34 cellular contexts compared by ENCODE assay signal in genomic region chr3:12512534-12513101, GRCh38. TPM values are rescaled to one million over a fixed set of nuclear protein-coding genes. Genes with fewer than 3 reads are reported as not detected.
"Had no signal": no experiment of that assay in that cellular context is flagged by ENCODE, and none has a peak within 500 bp of the region (broad histone marks: within the 10 kb centered on the region; RNA-seq: fewer than 3 reads in every experiment).

No MANE protein-coding gene starts in this region.

- H3K4me1 Mint-ChIP-seq: activated B cell treated with CpG ODN at 0.5 μM for 24 hours; activated naive CD4-positive, alpha-beta T cell treated with anti-CD3 and anti-CD28 coated beads, Interleukin-2, amount 50 U/mL, for 24 hours; central memory CD8-positive, alpha-beta T cell; T-cell had no signal

- H3K27ac ChIP-seq: brain microvascular endothelial cell, coronary artery, dorsolateral prefrontal cortex, esophagus muscularis mucosa, foreskin keratinocyte, WERI-Rb-1 had no signal

- H3K4me3 Mint-ChIP-seq: activated B cell treated with CpG ODN at 0.5 μM for 24 hours; activated CD8-positive, alpha-beta T cell treated with anti-CD3 and anti-CD28 coated beads for 36 hours; activated naive CD4-positive, alpha-beta T cell treated with anti-CD3 and anti-CD28 coated beads for 36 hours; activated naive CD4-positive, alpha-beta T cell treated with anti-CD3 and anti-CD28 coated beads, Interleukin-2, amount 50 U/mL, for 24 hours; activated T-cell treated with anti-CD3 and anti-CD28 coated beads, Interleukin-2, amount 50 U/mL, for 4 hours; central memory CD8-positive, alpha-beta T cell; dendritic cell treated with granulocyte-macrophage colony-stimulating factor and Interleukin-4, amounts not matched to agents 40 ng/mL and 50 ng/mL, for 4 days; T-cell; T-helper 1 cell treated with Interleukin-12 subunit alpha and Interleukin-12 subunit beta and Interleukin-4 antibody, amounts not matched to agents 30 μg/mL and 1 μg/mL, for 36 hours; T-helper 2 cell treated with Interferon-gamma antibody and Interleukin-4, amounts not matched to agents 5 μg/mL and 100 μg/mL, for 36 hours had no signal

- H3K27me3 ChIP-seq: brain microvascular endothelial cell, dorsolateral prefrontal cortex, esophagus muscularis mucosa, foreskin keratinocyte, gastrocnemius medialis, heart right ventricle had no signal

- H3K4me3 ChIP-seq: coronary artery, dorsolateral prefrontal cortex, esophagus muscularis mucosa, gastrocnemius medialis, heart right ventricle had no signal

- H3K27ac Mint-ChIP-seq: activated B cell treated with CpG ODN at 0.5 μM for 24 hours; activated CD8-positive, alpha-beta T cell treated with anti-CD3 and anti-CD28 coated beads for 36 hours; activated naive CD4-positive, alpha-beta T cell treated with anti-CD3 and anti-CD28 coated beads for 36 hours; activated naive CD4-positive, alpha-beta T cell treated with anti-CD3 and anti-CD28 coated beads, Interleukin-2, amount 50 U/mL, for 24 hours; activated T-helper 2 cell treated with anti-CD3 and anti-CD28 coated beads, Interferon-gamma antibody, Interleukin-2, Interleukin-4, amounts not matched to agents 10 μg/mL and 5 μg/mL and 100 μg/mL, durations not matched to agents 14 hours and 24 hours and 36 hours; dendritic cell treated with granulocyte-macrophage colony-stimulating factor and Interleukin-4, amounts not matched to agents 40 ng/mL and 50 ng/mL, for 4 days; T-cell; T-helper 1 cell treated with Interleukin-12 subunit alpha and Interleukin-12 subunit beta and Interleukin-4 antibody, amounts not matched to agents 30 μg/mL and 1 μg/mL, for 36 hours; T-helper 2 cell treated with Interferon-gamma antibody and Interleukin-4, amounts not matched to agents 5 μg/mL and 100 μg/mL, for 36 hours had no signal

- H3K9me3 Mint-ChIP-seq: activated B cell treated with CpG ODN at 0.5 μM for 24 hours; activated CD8-positive, alpha-beta T cell treated with anti-CD3 and anti-CD28 coated beads for 36 hours; activated naive CD4-positive, alpha-beta T cell treated with anti-CD3 and anti-CD28 coated beads for 36 hours; activated naive CD4-positive, alpha-beta T cell treated with anti-CD3 and anti-CD28 coated beads, Interleukin-2, amount 50 U/mL, for 24 hours; activated T-cell treated with anti-CD3 and anti-CD28 coated beads, Interleukin-2, amount 50 U/mL, for 4 hours; activated T-helper 2 cell treated with anti-CD3 and anti-CD28 coated beads, Interferon-gamma antibody, Interleukin-2, Interleukin-4, amounts not matched to agents 10 μg/mL and 5 μg/mL and 100 μg/mL, durations not matched to agents 14 hours and 24 hours and 36 hours; central memory CD8-positive, alpha-beta T cell; dendritic cell treated with granulocyte-macrophage colony-stimulating factor and Interleukin-4, amounts not matched to agents 40 ng/mL and 50 ng/mL, for 4 days; T-cell; T-helper 1 cell treated with Interleukin-12 subunit alpha and Interleukin-12 subunit beta and Interleukin-4 antibody, amounts not matched to agents 30 μg/mL and 1 μg/mL, for 36 hours; T-helper 2 cell treated with Interferon-gamma antibody and Interleukin-4, amounts not matched to agents 5 μg/mL and 100 μg/mL, for 36 hours had no signal

- H3K27me3 Mint-ChIP-seq: activated B cell treated with CpG ODN at 0.5 μM for 24 hours; activated CD8-positive, alpha-beta T cell treated with anti-CD3 and anti-CD28 coated beads for 36 hours; activated naive CD4-positive, alpha-beta T cell treated with anti-CD3 and anti-CD28 coated beads, Interleukin-2, amount 50 U/mL, for 24 hours; central memory CD8-positive, alpha-beta T cell; dendritic cell treated with granulocyte-macrophage colony-stimulating factor and Interleukin-4, amounts not matched to agents 40 ng/mL and 50 ng/mL, for 4 days; T-cell had no signal

- DNase-seq: activated B cell treated with CpG ODN at 0.5 μM for 24 hours; activated CD4-positive, alpha-beta T cell treated with anti-CD3 and anti-CD28 coated beads for 48 hours; activated CD4-positive, alpha-beta T cell treated with anti-CD3 and anti-CD28 coated beads, Interleukin-2, amount 50 U/mL, for 1 hour; activated CD4-positive, alpha-beta T cell treated with anti-CD3 and anti-CD28 coated beads, Interleukin-2, amount 50 U/mL, for 48 hours; activated CD8-positive, alpha-beta memory T cell treated with anti-CD3 and anti-CD28 coated beads for 24 hours; activated CD8-positive, alpha-beta T cell treated with anti-CD3 and anti-CD28 coated beads for 36 hours; activated effector memory CD4-positive, alpha-beta T cell treated with anti-CD3 and anti-CD28 coated beads, Interleukin-2, amount 50 U/mL, for 16 hours; activated naive CD4-positive, alpha-beta T cell treated with anti-CD3 and anti-CD28 coated beads for 36 hours; activated T-cell treated with anti-CD3 and anti-CD28 coated beads, Interleukin-2, amount 50 U/mL, for 4 hours; amniotic stem cell; anterior cingulate cortex; brain microvascular endothelial cell; dorsolateral prefrontal cortex; effector memory CD4-positive, alpha-beta T cell; erythroblast; foreskin keratinocyte; gastrocnemius medialis; glutamatergic neuron; heart right ventricle; T-cell; T1000; WERI-Rb-1 had no signal

- FAIRE-seq: astrocyte, bronchial epithelial cell had no signal

- H3K36me3 ChIP-seq: brain microvascular endothelial cell, WERI-Rb-1 had no signal

- H3K9me3 ChIP-seq: esophagus muscularis mucosa, gastrocnemius medialis, heart right ventricle had no signal

- ATAC-seq: activated CD4-positive, CD25-positive, alpha-beta regulatory T cell treated with anti-CD3 and anti-CD28 coated beads, Interleukin-2, amount 50 U/mL, for 24 hours; activated CD8-positive, alpha-beta T cell treated with anti-CD3 and anti-CD28 coated beads for 36 hours; activated T-cell treated with anti-CD3 and anti-CD28 coated beads, Interleukin-2, amount 50 U/mL, for 4 hours; foreskin keratinocyte; T-cell had no signal

RNA-seq across cellular contexts. Expression of gene MKRN2OS, which starts 32.7 kb away (rescaled TPM):
- total RNA-seq: activated B cell treated with CpG ODN at 0.5 μM for 24 hours; activated CD8-positive, alpha-beta T cell treated with anti-CD3 and anti-CD28 coated beads for 36 hours; activated naive CD4-positive, alpha-beta T cell treated with anti-CD3 and anti-CD28 coated beads for 36 hours; activated T-cell treated with anti-CD3 and anti-CD28 coated beads, Interleukin-2, amount 50 U/mL, for 4 hours; activated T-helper 2 cell treated with anti-CD3 and anti-CD28 coated beads, Interferon-gamma antibody, Interleukin-2, Interleukin-4, amounts not matched to agents 10 μg/mL and 5 μg/mL and 100 μg/mL, durations not matched to agents 14 hours and 24 hours and 36 hours; cerebellum; esophagus muscularis mucosa; T-cell had no signal
- polyA plus RNA-seq: heart right ventricle had no signal
